Comparison of ENCODE assay signal across 18 cellular contexts in genomic region chr9:98532574-98532973, GRCh38.
A peak's percentile ranks its signal among the peaks of the same experiment; 100 is the strongest.
DNase-seq lines count a peak whose midpoint lies in the region; ATAC-seq, FAIRE-seq and TF ChIP-seq lines count a peak whose summit lies in the region.
"Had no signal": no experiment of that assay in that cellular context is flagged by ENCODE, and none has a peak within 500 bp of the region (broad histone marks: within the 10 kb centered on the region; RNA-seq: fewer than 3 reads in every experiment).

No MANE protein-coding gene starts in this region.

- in situ Hi-C loops in GM23248 (cut with MboI): no loop called here

- H3K27ac ChIP-seq in GM23248: 0 out of 2 replicates have a peak overlapping the region, but pooled peaks have one; percentile 1
- no peak overlapping the region for H3K27ac ChIP-seq in astrocyte (ENCODE audit: low read depth, low read length)
- H3K27ac ChIP-seq: C4-2B had no signal

- H3K79me2 ChIP-seq in GM23248 (ENCODE audit: insufficient read depth) (no peaks in the 10 kb centered on the region), astrocyte (ENCODE audit: insufficient read depth, low read length) (no peaks in the 10 kb centered on the region)

- ATAC-seq in HG02623 (IDR thresholded peaks at IDR 0.05; ENCODE audit: unreplicated experiment): no peak
- ATAC-seq: GM23338, K562 had no signal

- H4K20me1 ChIP-seq in GM23248 (ENCODE audit: insufficient read depth) (no peaks in the 10 kb centered on the region), astrocyte (ENCODE audit: insufficient read depth, low read length) (no peaks in the 10 kb centered on the region)

- no peak overlapping the region for H3K4me3 Mint-ChIP-seq in astrocyte (ENCODE audit: unreplicated experiment)
- no peak overlapping the region for H3K4me3 Mint-ChIP-seq in activated naive CD8-positive, alpha-beta T cell treated with anti-CD3 and anti-CD28 coated beads for 36 hours
- H3K4me3 Mint-ChIP-seq: CD4-positive, alpha-beta T cell; GM23338; HFFc6 had no signal

- no peak for FAIRE-seq in astrocyte (lab: Jason Lieb, UNC)
- FAIRE-seq: D721Med, G401.6, GM12891, GM19239, H54, K562 had no signal

- no peak overlapping the region for H3K4me2 ChIP-seq in GM23248 (ENCODE audit: unreplicated experiment)
- H3K4me2 ChIP-seq in astrocyte (ENCODE audit: low read length): no peak overlapping the region
- H3K4me2 ChIP-seq: GM23338 had no signal

- H3K4me3 ChIP-seq in GM23248: no peak overlapping the region
- no peak overlapping the region for H3K4me3 ChIP-seq in astrocyte (ENCODE audit: insufficient read depth, low read depth, low read length)
- no peak overlapping the region for H3K4me3 ChIP-seq in fibroblast of the aortic adventitia (ENCODE audit: low read depth, low read length)
- H3K4me3 ChIP-seq: GM23338, K562 had no signal

- peaks cover 2% of the 10 kb centered on the region for H3K9me3 Mint-ChIP-seq in astrocyte (ENCODE audit: unreplicated experiment)
- no peaks in the 10 kb centered on the region for H3K9me3 Mint-ChIP-seq in activated naive CD8-positive, alpha-beta T cell treated with anti-CD3 and anti-CD28 coated beads for 36 hours
- H3K9me3 Mint-ChIP-seq: CD4-positive, alpha-beta T cell; HFFc6 had no signal

- peaks cover 31% of the 10 kb centered on the region for H3K27me3 Mint-ChIP-seq in astrocyte (ENCODE audit: low read depth, unreplicated experiment)
- H3K27me3 Mint-ChIP-seq in activated naive CD8-positive, alpha-beta T cell treated with anti-CD3 and anti-CD28 coated beads for 36 hours: peaks cover 17% of the 10 kb centered on the region

- H3K36me3 ChIP-seq in GM23248 (ENCODE audit: low read depth): no peaks in the 10 kb centered on the region
- H3K36me3 ChIP-seq in astrocyte (ENCODE audit: insufficient read depth, low read length): no peaks in the 10 kb centered on the region

- no peaks in the 10 kb centered on the region for H3K36me3 Mint-ChIP-seq in astrocyte (ENCODE audit: low read depth, unreplicated experiment)
- no peaks in the 10 kb centered on the region for H3K36me3 Mint-ChIP-seq in activated naive CD8-positive, alpha-beta T cell treated with anti-CD3 and anti-CD28 coated beads for 36 hours

- no peak for TF ChIP-seq CTCF in astrocyte (IDR thresholded peaks at IDR 0.05; ENCODE audit: insufficient read depth, low read depth, low read length)
- no peak for TF ChIP-seq CTCF in fibroblast of the aortic adventitia (IDR thresholded peaks at IDR 0.05; ENCODE audit: insufficient read depth, low read length)

- WGBS in GM23248 (ENCODE audit: low coverage in 1 of 2, low lambda C conversion rate in 2 of 2, missing lambda C conversion rate in 2 of 2), 2 experiments: 12 to 21% methylated on average over 3 of the region's 3 CpGs

- no peaks in the 10 kb centered on the region for H3K9me2 ChIP-seq in GM23248 (ENCODE audit: insufficient read depth)

- 0 out of 2 replicates have a peak, but pooled peaks cover 6% of the 10 kb centered on the region for H3K4me1 ChIP-seq in GM23248 (ENCODE audit: insufficient read depth)
- H3K4me1 ChIP-seq in astrocyte (ENCODE audit: insufficient read depth, low read length): no peaks in the 10 kb centered on the region
- H3K4me1 ChIP-seq: Caco-2 had no signal

- H3K27me3 ChIP-seq in GM23248 (replicated peaks; ENCODE audit: insufficient read depth) (no peaks in the 10 kb centered on the region), astrocyte (ENCODE audit: insufficient read depth, low read length) (no peaks in the 10 kb centered on the region)

- peaks cover 7% of the 10 kb centered on the region for H3K4me1 Mint-ChIP-seq in astrocyte (ENCODE audit: low read depth, unreplicated experiment)
- no peaks in the 10 kb centered on the region for H3K4me1 Mint-ChIP-seq in activated naive CD8-positive, alpha-beta T cell treated with anti-CD3 and anti-CD28 coated beads for 36 hours
- H3K4me1 Mint-ChIP-seq: GM23338 had no signal

- H3K9ac ChIP-seq in GM23248 (no peak overlapping the region), astrocyte (ENCODE audit: low read length) (no peak overlapping the region)

- no peak overlapping the region for H3K27ac Mint-ChIP-seq in astrocyte (ENCODE audit: unreplicated experiment)
- no peak overlapping the region for H3K27ac Mint-ChIP-seq in activated naive CD8-positive, alpha-beta T cell treated with anti-CD3 and anti-CD28 coated beads for 36 hours
- H3K27ac Mint-ChIP-seq: CD4-positive, alpha-beta T cell; GM23338; HFFc6 had no signal

- no peak overlapping the region for H2AFZ ChIP-seq in GM23248
- H2AFZ ChIP-seq in astrocyte (ENCODE audit: low read depth, low read length): no peak overlapping the region
- H2AFZ ChIP-seq: GM23338 had no signal

- DNase-seq in AG08395 (ENCODE audit: low spot score): peak; percentile 23
- peak; percentile 67 for DNase-seq in GM23248
- DNase-seq in astrocyte (ENCODE audit: low read depth): peak; percentile 32
- DNase-seq in fibroblast of the aortic adventitia (ENCODE audit: low read depth): peak; percentile 25
- DNase-seq in activated naive CD8-positive, alpha-beta T cell treated with anti-CD3 and anti-CD28 coated beads for 36 hours: no peak
- DNase-seq: AML-193; Caco-2; CD4-positive, alpha-beta T cell; HFFc6 had no signal

- peaks cover 15% of the 10 kb centered on the region for H3F3A ChIP-seq in GM23248 (ENCODE audit: insufficient read depth)

- H3K9me3 ChIP-seq in GM23248 (ENCODE audit: low read depth): no peaks in the 10 kb centered on the region
- H3K9me3 ChIP-seq in astrocyte (ENCODE audit: insufficient read depth, low read depth, low read length): no peaks in the 10 kb centered on the region
